7 cellular contexts compared by ENCODE assay signal in the genomic region with DNA sequence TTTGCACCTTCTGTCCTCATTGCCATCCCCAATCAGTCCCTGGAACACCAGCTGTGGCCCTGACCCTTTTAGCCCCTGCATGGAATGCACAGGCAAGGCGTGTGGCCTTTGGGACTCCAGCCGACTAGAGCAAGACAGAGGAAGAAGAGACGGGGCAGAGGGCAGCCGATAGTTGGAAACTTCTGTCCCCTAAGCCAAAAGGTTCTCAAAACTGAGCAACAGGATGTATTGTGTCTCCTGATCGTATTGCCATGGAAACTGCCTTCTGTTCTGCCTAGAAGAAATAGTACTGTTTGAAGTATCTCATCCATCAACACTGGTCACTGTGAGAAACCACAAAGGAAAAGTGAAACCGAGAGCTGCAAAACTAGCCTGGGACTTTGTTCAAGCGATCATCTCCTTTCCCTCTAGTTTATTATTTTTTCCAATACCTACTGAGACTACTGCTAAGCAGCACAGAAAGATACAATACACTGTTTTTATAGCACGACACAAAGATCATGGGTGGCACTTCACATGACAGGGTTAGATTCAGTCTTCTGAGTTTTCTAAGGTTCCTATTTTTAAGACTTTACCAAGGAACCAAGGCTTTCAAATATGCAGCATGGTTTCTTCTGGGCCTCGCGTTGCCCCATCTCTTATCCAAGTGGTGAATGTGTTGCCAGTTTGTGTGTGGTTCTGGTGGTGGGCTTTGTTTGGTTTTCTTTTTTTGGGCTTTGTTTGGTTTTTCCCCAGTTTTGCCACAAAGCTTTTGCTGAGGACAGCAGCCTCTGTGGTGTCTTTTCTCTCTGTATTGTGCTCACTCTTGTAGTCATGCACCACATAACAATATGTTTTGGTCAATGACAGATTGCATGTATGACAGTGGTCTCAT. TPM values are rescaled to one million over a fixed set of nuclear protein-coding genes. Genes with fewer than 3 reads are reported as not detected.
DNase-seq lines count a peak whose midpoint lies in the region; ATAC-seq and TF ChIP-seq lines count a peak whose summit lies in the region.

No MANE protein-coding gene starts in this region.

- TF ChIP-seq CTCF in colonic mucosa (IDR thresholded peaks at IDR 0.05) = no peak

- no peaks in the 10 kb centered on the region for H3K27me3 ChIP-seq in colonic mucosa
- no peaks in the 10 kb centered on the region for H3K27me3 ChIP-seq in SJCRH30

- no peaks in the 10 kb centered on the region for H3K9me3 ChIP-seq in colonic mucosa
- H3K9me3 ChIP-seq in mesodermal cell (ENCODE audit: control insufficient read depth, low read length) = no peaks in the 10 kb centered on the region
- no peaks in the 10 kb centered on the region for H3K9me3 ChIP-seq in SJCRH30 (replicated peaks)

- 75 to 76% methylated on average over 6 to 8 of the region's 10 CpGs for WGBS in mesodermal cell (ENCODE audit: insufficient coverage in 2 of 2), 2 experiments

- intact Hi-C loops in colonic mucosa (cut with DNase I) = no loop called here

- H3K4me3 ChIP-seq in colonic mucosa = no peak overlapping the region
- H3K4me3 ChIP-seq in mesodermal cell (ENCODE audit: extremely low read depth, insufficient read depth, low read length, poor library complexity, severe bottlenecking) = no peak overlapping the region
- H3K4me3 ChIP-seq in SJCRH30 = no peak overlapping the region

- peak overlapping the region in 1 of 2 donors; percentile 42 for H3K9ac ChIP-seq in colonic mucosa (ENCODE audit: low read depth in 2 of 2, low read length in 2 of 2)

- H3K27ac ChIP-seq in colonic mucosa (peak overlapping the region; percentile 58), mesodermal cell (ENCODE audit: low read depth, low read length, severe bottlenecking) (peak overlapping the region; percentile 75), SJCRH30 (no peak overlapping the region)

- no peaks in the 10 kb centered on the region for H3K36me3 ChIP-seq in colonic mucosa
- peaks cover 48% of the 10 kb centered on the region for H3K36me3 ChIP-seq in mesodermal cell (ENCODE audit: control insufficient read depth, insufficient read depth, low read length)
- H3K36me3 ChIP-seq in SJCRH30 = no peaks in the 10 kb centered on the region; the same call in 1 of the 2 replicates

- ATAC-seq in GM18907 (IDR thresholded peaks at IDR 0.05; ENCODE audit: unreplicated experiment) (peak; percentile 62), HG02885 (IDR thresholded peaks at IDR 0.05; ENCODE audit: poor library complexity, unreplicated experiment) (peak; percentile 48)

- H3K4me1 ChIP-seq in colonic mucosa (no peaks in the 10 kb centered on the region), mesodermal cell (ENCODE audit: control insufficient read depth, insufficient read depth, low read length, poor library complexity, severe bottlenecking) (peaks cover 23% of the 10 kb centered on the region), SJCRH30 (no peaks in the 10 kb centered on the region)

- DNase-seq in RPMI7951 (ENCODE audit: low read depth) = peak; percentile 95
- no peak for DNase-seq in colonic mucosa
- no peak for DNase-seq in NCI-H2227 (lab: John Stamatoyannopoulos, UW; ENCODE audit: unreplicated experiment)
- DNase-seq in SJCRH30 = no peak

RNA-seq across cellular contexts. Expression of a gene that starts 49.3 kb away (rescaled TPM):
- total RNA-seq in RPMI7951 (2014; rRNA removed; shearing (Covaris generic)) = 4.9 and 5.1 TPM in 2 replicates
- total RNA-seq in colonic mucosa = 1 to 10 TPM; 1.5 to 8.3 TPM
- 0.22 TPM for polyA plus RNA-seq in mesodermal cell (2013, experiment 1 of 2)
- polyA plus RNA-seq in mesodermal cell (2013, experiment 2 of 2) = 0.20 TPM
- total RNA-seq in SJCRH30 (2014; rRNA removed; shearing (Covaris generic)) = not detected in 2 replicates
